ENCODE assay signal across 25 cellular contexts in genomic region chr13:60242231-60242630, GRCh38.
"Had no signal": no experiment of that assay in that cellular context is flagged by ENCODE, and none has a peak within 500 bp of the region (broad histone marks: within the 10 kb centered on the region; RNA-seq: fewer than 3 reads in every experiment).

No MANE protein-coding gene starts in this region.

- H3K27me3 ChIP-seq: body of pancreas, colonic mucosa, spleen, suprapubic skin, tibial artery, upper lobe of right lung had no signal

- H3K4me3 ChIP-seq: body of pancreas, colonic mucosa, spleen, suprapubic skin, tibial artery, upper lobe of right lung had no signal

- H3K36me3 ChIP-seq: colonic mucosa, spleen, suprapubic skin, tibial artery, upper lobe of right lung had no signal

- FAIRE-seq: frontal cortex had no signal

- H3K27ac ChIP-seq: body of pancreas, colonic mucosa, spleen, suprapubic skin, tibial artery, upper lobe of right lung had no signal

- H3K9me3 ChIP-seq: body of pancreas, colonic mucosa, spleen, suprapubic skin, tibial artery, upper lobe of right lung had no signal

- H3K4me1 ChIP-seq: body of pancreas, colonic mucosa, spleen, suprapubic skin, tibial artery, upper lobe of right lung had no signal

- DNase-seq: activated B cell treated with CpG ODN at 0.5 μM for 24 hours; activated CD4-positive, alpha-beta T cell treated with anti-CD3 and anti-CD28 coated beads, Interleukin-2, amount 50 U/mL, for 1 hour; activated CD8-positive, alpha-beta memory T cell treated with anti-CD3 and anti-CD28 coated beads, Interleukin-2, amount 10 ng/mL, durations not matched to agents 7 days and 5 days; activated CD8-positive, alpha-beta T cell treated with anti-CD3 and anti-CD28 coated beads, Interleukin-2, amount 10 ng/mL, durations not matched to agents 7 days and 5 days; activated effector memory CD4-positive, alpha-beta T cell treated with Interleukin-2 at 50 U/mL for 16 hours; activated naive CD4-positive, alpha-beta T cell treated with Interleukin-2 at 50 U/mL for 16 hours; activated T-cell treated with anti-CD3 and anti-CD28 coated beads, Interleukin-2, amount 50 U/mL, for 72 hours; anterior cingulate cortex; body of pancreas; cerebellar nuclear complex; colonic mucosa; effector CD8-positive, alpha-beta T cell; islet precursor cell; left ventricle myocardium superior; naive thymus-derived CD8-positive, alpha-beta T cell; occipital lobe; posterior cingulate gyrus; right cardiac atrium; spleen; stimulated activated naive CD4-positive, alpha-beta T cell; T1000; tibial artery; upper lobe of right lung had no signal

- ATAC-seq: activated CD8-positive, alpha-beta memory T cell treated with anti-CD3 and anti-CD28 coated beads, Interleukin-2, amount 10 ng/mL, durations not matched to agents 7 days and 5 days; activated CD8-positive, alpha-beta T cell treated with anti-CD3 and anti-CD28 coated beads, Interleukin-2, amount 10 ng/mL, durations not matched to agents 7 days and 5 days; activated T-cell treated with anti-CD3 and anti-CD28 coated beads, Interleukin-2, amount 50 U/mL, for 72 hours; body of pancreas; left ventricle myocardium superior; naive thymus-derived CD8-positive, alpha-beta T cell; right cardiac atrium; upper lobe of right lung had no signal
